In the genomic region with DNA sequence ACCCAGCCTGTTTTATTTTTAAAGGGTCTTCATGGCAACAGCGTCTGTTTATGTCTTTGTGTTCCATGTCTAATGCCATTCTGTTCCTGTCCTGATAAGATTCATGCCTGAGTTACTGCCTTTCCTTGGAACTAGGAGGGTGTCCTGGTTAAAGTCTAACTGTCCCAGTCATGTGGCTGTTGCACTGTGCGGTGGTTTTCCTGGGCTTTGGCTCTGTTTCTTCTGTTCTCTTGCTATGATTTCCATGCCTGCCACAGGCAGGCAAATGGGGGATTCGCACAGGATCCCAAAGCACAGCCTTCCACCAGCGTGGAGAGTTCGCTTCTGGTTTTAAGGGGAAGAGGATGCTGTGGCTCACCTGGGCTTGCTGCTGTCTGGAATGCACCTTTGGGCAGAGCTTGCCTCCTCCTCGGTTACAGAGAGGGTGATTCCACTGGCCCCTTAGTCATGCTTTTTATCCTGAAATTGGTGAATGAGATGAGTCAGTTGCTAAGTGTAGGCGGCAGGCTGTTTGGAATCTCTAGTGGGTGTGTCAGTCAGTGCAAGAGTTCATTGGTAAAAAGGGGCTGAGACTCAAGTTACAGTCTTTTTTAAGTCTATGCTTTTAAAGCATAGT, we compare ENCODE assay signal across 9 cellular contexts.
DNase-seq lines count a peak whose midpoint lies in the region; ATAC-seq and TF ChIP-seq lines count a peak whose summit lies in the region.
"Had no signal": no experiment of that assay in that cellular context is flagged by ENCODE, and none has a peak within 500 bp of the region (broad histone marks: within the 10 kb centered on the region; RNA-seq: fewer than 3 reads in every experiment).

No MANE protein-coding gene starts in this region.

- H3K4me3 ChIP-seq in endodermal cell (ENCODE audit: low read length), result no peak overlapping the region
- H3K4me3 ChIP-seq in mesodermal cell (ENCODE audit: extremely low read depth, insufficient read depth, low read length, poor library complexity, severe bottlenecking), result no peak overlapping the region

- peaks cover 19% of the 10 kb centered on the region for H3K4me1 Mint-ChIP-seq in endodermal cell

- WGBS in endodermal cell (ENCODE audit: insufficient coverage in 1 of 2, insufficient read length in 1 of 2), 2 experiments, result 70 to 72% methylated on average over 4 to 7 of the region's 7 CpGs
- WGBS in mesodermal cell (ENCODE audit: insufficient coverage in 2 of 2), 2 experiments, result 45 to 59% methylated on average over 7 of the region's 7 CpGs

- no peak overlapping the region for H3K4me3 Mint-ChIP-seq in endodermal cell

- no peaks in the 10 kb centered on the region for H3K27me3 Mint-ChIP-seq in endodermal cell (ENCODE audit: insufficient read depth)

- ATAC-seq in GM21717 (IDR thresholded peaks at IDR 0.05; ENCODE audit: unreplicated experiment), result no peak

- H3K9me3 ChIP-seq in endodermal cell (ENCODE audit: control insufficient read depth, low read length) (no peaks in the 10 kb centered on the region), mesodermal cell (ENCODE audit: control insufficient read depth, low read length) (no peaks in the 10 kb centered on the region)

- peaks cover 3% of the 10 kb centered on the region for H3K36me3 Mint-ChIP-seq in endodermal cell (ENCODE audit: low read depth)

- no peaks in the 10 kb centered on the region for H3K27me3 ChIP-seq in endodermal cell (ENCODE audit: control insufficient read depth, insufficient read depth, low read length, poor library complexity, severe bottlenecking)

- no peak for TF ChIP-seq CTCF in endodermal cell (conservative IDR thresholded peaks at IDR 0.05)

- H3K27ac ChIP-seq in endodermal cell (ENCODE audit: low read depth, low read length), result peak overlapping the region; percentile 87
- H3K27ac ChIP-seq in mesodermal cell (ENCODE audit: low read depth, low read length, severe bottlenecking), result peak overlapping the region; percentile 96
- H3K27ac ChIP-seq: parathyroid adenoma had no signal

- H3K9me3 Mint-ChIP-seq in endodermal cell, result no peaks in the 10 kb centered on the region

- H3K36me3 ChIP-seq in endodermal cell (ENCODE audit: control insufficient read depth, insufficient read depth, low read length) (no peaks in the 10 kb centered on the region), mesodermal cell (ENCODE audit: control insufficient read depth, insufficient read depth, low read length) (peaks cover 4% of the 10 kb centered on the region)

- H3K4me1 ChIP-seq in endodermal cell (ENCODE audit: control insufficient read depth, insufficient read depth, low read length) (no peaks in the 10 kb centered on the region), mesodermal cell (ENCODE audit: control insufficient read depth, insufficient read depth, low read length, poor library complexity, severe bottlenecking) (peaks cover 20% of the 10 kb centered on the region)

- DNase-seq in GM04503 (ENCODE audit: low read depth) (peak; percentile 65), NCI-H69 (lab: John Stamatoyannopoulos, UW) (peak; percentile 70), endodermal cell (peak; percentile 74), NCI-H1436 treated with DMSO at 0.1 percent for 48 hours (lab: John Stamatoyannopoulos, UW) (no peak), middle frontal gyrus (ENCODE audit: extremely low spot score, low spot score) (no peak), cortex of kidney (lab: John Stamatoyannopoulos, UW) (no peak)

- peak overlapping the region; percentile 80 for H3K27ac Mint-ChIP-seq in endodermal cell

- H3K9ac ChIP-seq in endodermal cell (ENCODE audit: extremely low read depth, low read length, poor library complexity, severe bottlenecking), result no peak overlapping the region
- H3K9ac ChIP-seq: parathyroid adenoma had no signal

Comparison
In these comparisons a context has a peak if more than half of its experiments do, and no peak if none do; other contexts are left out.
1. DNase-seq: peak in GM04503 (single experiment), NCI-H69 (single experiment) and endodermal cell (single experiment); none in NCI-H1436 treated with DMSO at 0.1 percent for 48 hours (single experiment), middle frontal gyrus (single experiment) and cortex of kidney (single experiment).